ENCODE assay signal across 1 cellular context in genomic region chr11:78156081-78156844, GRCh38.
TF ChIP-seq lines count a peak whose summit lies in the region.

No MANE protein-coding gene starts in this region.

TF ChIP-seq in GM23338, 12 proteins besides CTCF, POLR2A, EP300 and RAD21:
- TF ChIP-seq, protein P1, sequence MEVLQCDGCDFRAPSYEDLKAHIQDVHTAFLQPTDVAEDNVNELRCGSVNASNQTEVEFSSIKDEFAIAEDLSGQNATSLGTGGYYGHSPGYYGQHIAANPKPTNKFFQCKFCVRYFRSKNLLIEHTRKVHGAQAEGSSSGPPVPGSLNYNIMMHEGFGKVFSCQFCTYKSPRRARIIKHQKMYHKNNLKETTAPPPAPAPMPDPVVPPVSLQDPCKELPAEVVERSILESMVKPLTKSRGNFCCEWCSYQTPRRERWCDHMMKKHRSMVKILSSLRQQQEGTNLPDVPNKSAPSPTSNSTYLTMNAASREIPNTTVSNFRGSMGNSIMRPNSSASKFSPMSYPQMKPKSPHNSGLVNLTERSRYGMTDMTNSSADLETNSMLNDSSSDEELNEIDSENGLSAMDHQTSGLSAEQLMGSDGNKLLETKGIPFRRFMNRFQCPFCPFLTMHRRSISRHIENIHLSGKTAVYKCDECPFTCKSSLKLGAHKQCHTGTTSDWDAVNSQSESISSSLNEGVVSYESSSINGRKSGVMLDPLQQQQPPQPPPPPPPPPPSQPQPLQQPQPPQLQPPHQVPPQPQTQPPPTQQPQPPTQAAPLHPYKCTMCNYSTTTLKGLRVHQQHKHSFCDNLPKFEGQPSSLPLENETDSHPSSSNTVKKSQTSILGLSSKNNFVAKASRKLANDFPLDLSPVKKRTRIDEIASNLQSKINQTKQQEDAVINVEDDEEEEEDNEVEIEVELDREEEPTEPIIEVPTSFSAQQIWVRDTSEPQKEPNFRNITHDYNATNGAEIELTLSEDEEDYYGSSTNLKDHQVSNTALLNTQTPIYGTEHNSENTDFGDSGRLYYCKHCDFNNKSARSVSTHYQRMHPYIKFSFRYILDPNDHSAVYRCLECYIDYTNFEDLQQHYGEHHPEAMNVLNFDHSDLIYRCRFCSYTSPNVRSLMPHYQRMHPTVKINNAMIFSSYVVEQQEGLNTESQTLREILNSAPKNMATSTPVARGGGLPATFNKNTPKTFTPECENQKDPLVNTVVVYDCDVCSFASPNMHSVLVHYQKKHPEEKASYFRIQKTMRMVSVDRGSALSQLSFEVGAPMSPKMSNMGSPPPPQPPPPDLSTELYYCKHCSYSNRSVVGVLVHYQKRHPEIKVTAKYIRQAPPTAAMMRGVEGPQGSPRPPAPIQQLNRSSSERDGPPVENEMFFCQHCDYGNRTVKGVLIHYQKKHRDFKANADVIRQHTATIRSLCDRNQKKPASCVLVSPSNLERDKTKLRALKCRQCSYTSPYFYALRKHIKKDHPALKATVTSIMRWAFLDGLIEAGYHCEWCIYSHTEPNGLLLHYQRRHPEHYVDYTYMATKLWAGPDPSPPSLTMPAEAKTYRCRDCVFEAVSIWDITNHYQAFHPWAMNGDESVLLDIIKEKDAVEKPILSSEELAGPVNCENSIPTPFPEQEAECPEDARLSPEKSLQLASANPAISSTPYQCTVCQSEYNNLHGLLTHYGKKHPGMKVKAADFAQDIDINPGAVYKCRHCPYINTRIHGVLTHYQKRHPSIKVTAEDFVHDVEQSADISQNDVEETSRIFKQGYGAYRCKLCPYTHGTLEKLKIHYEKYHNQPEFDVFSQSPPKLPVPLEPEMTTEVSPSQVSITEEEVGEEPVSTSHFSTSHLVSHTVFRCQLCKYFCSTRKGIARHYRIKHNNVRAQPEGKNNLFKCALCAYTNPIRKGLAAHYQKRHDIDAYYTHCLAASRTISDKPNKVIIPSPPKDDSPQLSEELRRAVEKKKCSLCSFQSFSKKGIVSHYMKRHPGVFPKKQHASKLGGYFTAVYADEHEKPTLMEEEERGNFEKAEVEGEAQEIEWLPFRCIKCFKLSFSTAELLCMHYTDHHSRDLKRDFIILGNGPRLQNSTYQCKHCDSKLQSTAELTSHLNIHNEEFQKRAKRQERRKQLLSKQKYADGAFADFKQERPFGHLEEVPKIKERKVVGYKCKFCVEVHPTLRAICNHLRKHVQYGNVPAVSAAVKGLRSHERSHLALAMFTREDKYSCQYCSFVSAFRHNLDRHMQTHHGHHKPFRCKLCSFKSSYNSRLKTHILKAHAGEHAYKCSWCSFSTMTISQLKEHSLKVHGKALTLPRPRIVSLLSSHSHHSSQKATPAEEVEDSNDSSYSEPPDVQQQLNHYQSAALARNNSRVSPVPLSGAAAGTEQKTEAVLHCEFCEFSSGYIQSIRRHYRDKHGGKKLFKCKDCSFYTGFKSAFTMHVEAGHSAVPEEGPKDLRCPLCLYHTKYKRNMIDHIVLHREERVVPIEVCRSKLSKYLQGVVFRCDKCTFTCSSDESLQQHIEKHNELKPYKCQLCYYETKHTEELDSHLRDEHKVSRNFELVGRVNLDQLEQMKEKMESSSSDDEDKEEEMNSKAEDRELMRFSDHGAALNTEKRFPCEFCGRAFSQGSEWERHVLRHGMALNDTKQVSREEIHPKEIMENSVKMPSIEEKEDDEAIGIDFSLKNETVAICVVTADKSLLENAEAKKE (CRISPR knock-in tag; IDR thresholded peaks at IDR 0.05), result no peak
- TF ChIP-seq REST (IDR thresholded peaks at IDR 0.05; ENCODE audit: unreplicated experiment), result no peak
- TF ChIP-seq ZNF331 (CRISPR knock-in tag; IDR thresholded peaks at IDR 0.05; ENCODE audit: low read depth), result no peak
- TF ChIP-seq STAT1 (IDR thresholded peaks at IDR 0.05; ENCODE audit: unreplicated experiment), result no peak
- no peak for TF ChIP-seq CREB1 (CRISPR knock-in tag; IDR thresholded peaks at IDR 0.05; ENCODE audit: low read depth)
- no peak for TF ChIP-seq POLR2AphosphoS5 (IDR thresholded peaks at IDR 0.05; ENCODE audit: low read depth)
- no peak for TF ChIP-seq ETS1 (IDR thresholded peaks at IDR 0.05)
- no peak for TF ChIP-seq EZH2phosphoT487 (IDR thresholded peaks at IDR 0.05; ENCODE audit: unreplicated experiment)
- TF ChIP-seq EZH2 (IDR thresholded peaks at IDR 0.05; ENCODE audit: low read depth, unreplicated experiment), result no peak
- TF ChIP-seq NANOG (IDR thresholded peaks at IDR 0.05; ENCODE audit: borderline replicate concordance), result no peak
- no peak for TF ChIP-seq JUNB (IDR thresholded peaks at IDR 0.05; ENCODE audit: unreplicated experiment)
- no peak for TF ChIP-seq ZNF114 (CRISPR knock-in tag; IDR thresholded peaks at IDR 0.05)
TF ChIP-seq in GM23338: peak in this region for 0.
